In genomic region chr4:83112678-83113428, GRCh38 we compare ENCODE assay signal across 9 cellular contexts. TPM values are rescaled to one million over a fixed set of nuclear protein-coding genes. Genes with fewer than 3 reads are reported as not detected.
DNase-seq lines count a peak whose midpoint lies in the region; ATAC-seq and TF ChIP-seq lines count a peak whose summit lies in the region.
"Had no signal": no experiment of that assay in that cellular context is flagged by ENCODE, and none has a peak within 500 bp of the region (broad histone marks: within the 10 kb centered on the region; RNA-seq: fewer than 3 reads in every experiment).

No MANE protein-coding gene starts in this region.

- H3K4me3 ChIP-seq in Caco-2 (ENCODE audit: low read depth, low read length) (peak overlapping the region; percentile 35), mucosa of descending colon (peak overlapping the region; percentile 14)

- no peaks in the 10 kb centered on the region for H3K27me3 ChIP-seq in Caco-2 (replicated peaks; ENCODE audit: control insufficient read depth, insufficient read depth, low read length)

- peak overlapping the region; percentile 83 for H3K27ac Mint-ChIP-seq in Caco-2 (ENCODE audit: unreplicated experiment)

- intact Hi-C loops in Caco-2 (cut with micrococcal nuclease; ENCODE audit: unreplicated experiment) (loop anchor here (5.0 kb wide), 1 partner anchor 94 kb away; no protein-coding TSS in a partner anchor), mucosa of descending colon (cut with DNase I, micrococcal nuclease) (loop anchor here in 1 of 2 donors (5.0 kb wide), 1 partner anchor 149 kb away; no protein-coding TSS in a partner anchor)

- H3K4me1 Mint-ChIP-seq in Caco-2 (ENCODE audit: low read depth, unreplicated experiment), result peaks cover 27% of the 10 kb centered on the region
- H3K4me1 Mint-ChIP-seq in activated T-cell treated with anti-CD3 and anti-CD28 coated beads, Interleukin-2, amount 50 U/mL, for 4 hours (ENCODE audit: low read depth), result peaks cover 54% of the 10 kb centered on the region

- TF ChIP-seq CTCF in Caco-2 (IDR thresholded peaks at IDR 0.05; ENCODE audit: insufficient read depth in 1 of 2, low read depth in 1 of 2, low read length in 1 of 2, severe bottlenecking in 1 of 2, unreplicated experiment in 1 of 2), result no peak
- TF ChIP-seq CTCF in mucosa of descending colon (IDR thresholded peaks at IDR 0.05), result no peak
- no peak for TF ChIP-seq CTCF in RWPE1 (conservative IDR thresholded peaks at IDR 0.05; ENCODE audit: low read depth)

- H3K4me1 ChIP-seq in Caco-2 (peaks cover 26% of the 10 kb centered on the region), mucosa of descending colon (ENCODE audit: low read depth) (peaks cover 16% of the 10 kb centered on the region)

- H3K9me3 Mint-ChIP-seq in Caco-2 (ENCODE audit: unreplicated experiment), result no peaks in the 10 kb centered on the region
- no peaks in the 10 kb centered on the region for H3K9me3 Mint-ChIP-seq in activated T-cell treated with anti-CD3 and anti-CD28 coated beads, Interleukin-2, amount 50 U/mL, for 4 hours

- peak overlapping the region; percentile 58 for H3K4me3 Mint-ChIP-seq in Caco-2 (ENCODE audit: unreplicated experiment)
- peak overlapping the region; percentile 90 for H3K4me3 Mint-ChIP-seq in activated T-cell treated with anti-CD3 and anti-CD28 coated beads, Interleukin-2, amount 50 U/mL, for 4 hours

- POLR2A ChIA-PET in Caco-2 (lab: Charles Lee), result interaction anchor here (1.2 kb wide), 1 partner anchor 172 kb away, joined by 4 read pairs; the partner anchor contains the start of gene COQ2
- POLR2A ChIA-PET in RWPE1 (lab: Yijun Ruan, JAX; ENCODE audit: low non-redundant PET), result no interaction called here

- CTCF ChIA-PET in Caco-2 (lab: Charles Lee), result interaction anchor here (0.8 kb wide), 1 partner anchor 148 kb away, joined by 4 read pairs; no protein-coding TSS in a partner anchor
- CTCF ChIA-PET in RWPE1 (lab: Yijun Ruan, JAX), result interaction anchor here (0.9 to 1.5 kb wide), 2 partner anchors 78 to 100 kb away, joined by 3 read pairs; partner anchors contain the start of gene COPS4

- no peaks in the 10 kb centered on the region for H3K27me3 Mint-ChIP-seq in Caco-2 (ENCODE audit: insufficient read depth, unreplicated experiment)
- H3K27me3 Mint-ChIP-seq in activated T-cell treated with anti-CD3 and anti-CD28 coated beads, Interleukin-2, amount 50 U/mL, for 4 hours (ENCODE audit: low read depth), result no peaks in the 10 kb centered on the region

- no TSS peak for BruUV-seq in Caco-2 (replicated peaks; lab: Mats Ljungman, UMichigan)

- ATAC-seq in activated T-cell treated with anti-CD3 and anti-CD28 coated beads, Interleukin-2, amount 50 U/mL, for 4 hours, result peak; percentile 7 to 12
- ATAC-seq in mucosa of descending colon (no peak), HG02610 (IDR thresholded peaks at IDR 0.05; ENCODE audit: unreplicated experiment) (no peak)
- ATAC-seq: left cardiac atrium had no signal

- H3K36me3 Mint-ChIP-seq in Caco-2 (ENCODE audit: insufficient read depth, unreplicated experiment), result no peaks in the 10 kb centered on the region
- no peaks in the 10 kb centered on the region for H3K36me3 Mint-ChIP-seq in activated T-cell treated with anti-CD3 and anti-CD28 coated beads, Interleukin-2, amount 50 U/mL, for 4 hours (ENCODE audit: insufficient read depth)

- H3K27ac ChIP-seq in RWPE1, result no peak overlapping the region

- DNase-seq in Caco-2 (no peak), LHCN-M2 (ENCODE audit: low read depth) (peak; percentile 52), mucosa of descending colon (peak in 1 of 3 donors; percentile 32), RWPE1 (ENCODE audit: low spot score) (no peak), NCI-H2107 treated with DMSO at 0.1 percent for 48 hours (lab: John Stamatoyannopoulos, UW; ENCODE audit: unreplicated experiment) (no peak), T-helper 9 cell (no peak)
- peak; percentile 9 for DNase-seq in activated T-cell treated with anti-CD3 and anti-CD28 coated beads, Interleukin-2, amount 50 U/mL, for 4 hours
- DNase-seq: left cardiac atrium had no signal

- H3K36me3 ChIP-seq in Caco-2 (ENCODE audit: control insufficient read depth, insufficient read depth, low read length) (no peaks in the 10 kb centered on the region), mucosa of descending colon (ENCODE audit: low read depth) (no peaks in the 10 kb centered on the region)

- H3K9me3 ChIP-seq in Caco-2 (no peaks in the 10 kb centered on the region), mucosa of descending colon (no peaks in the 10 kb centered on the region)

RNA-seq across cellular contexts. Expression of gene PLAC8, which starts 1.7 kb away (rescaled TPM):
- total RNA-seq in Caco-2 (2022), result 13.6 and 23.0 TPM in 2 replicates
- 9.2 and 12.5 TPM in 2 replicates for total RNA-seq in LHCN-M2 (2014; rRNA removed)
- polyA plus RNA-seq in LHCN-M2 (2012), result 43.0 TPM
- 10 to 100 TPM; 11.8 to 14.9 (median 14.3) TPM for total RNA-seq in activated T-cell treated with anti-CD3 and anti-CD28 coated beads, Interleukin-2, amount 50 U/mL, for 4 hours
- total RNA-seq in mucosa of descending colon, result 1,000 to 10,000 TPM in 1 of 3 donors, 100 to 1,000 TPM in 2; 539 to 1,034 (median 875) TPM

Comparison
In these comparisons a context has a peak if more than half of its experiments do, and no peak if none do; other contexts are left out.
1. DNase-seq: peak in LHCN-M2 (single experiment) and activated T-cell treated with anti-CD3 and anti-CD28 coated beads, Interleukin-2, amount 50 U/mL, for 4 hours (single experiment); none in Caco-2 (0 of 2), RWPE1 (single experiment), NCI-H2107 treated with DMSO at 0.1 percent for 48 hours (single experiment) and T-helper 9 cell (single experiment).
2. ATAC-seq: peak in activated T-cell treated with anti-CD3 and anti-CD28 coated beads, Interleukin-2, amount 50 U/mL, for 4 hours (2 of 2); none in mucosa of descending colon (single experiment) and HG02610 (single experiment).
3. RNA of gene PLAC8, which starts 1.7 kb away (total RNA-seq): 539 to 1,034 TPM in mucosa of descending colon; 11.8 to 14.9 TPM in activated T-cell treated with anti-CD3 and anti-CD28 coated beads, Interleukin-2, amount 50 U/mL, for 4 hours, 13.6 to 23.0 TPM in Caco-2 and 9.2 to 12.5 TPM in LHCN-M2; every median in the first group is over 10 times any median in the second.